In the genomic region with DNA sequence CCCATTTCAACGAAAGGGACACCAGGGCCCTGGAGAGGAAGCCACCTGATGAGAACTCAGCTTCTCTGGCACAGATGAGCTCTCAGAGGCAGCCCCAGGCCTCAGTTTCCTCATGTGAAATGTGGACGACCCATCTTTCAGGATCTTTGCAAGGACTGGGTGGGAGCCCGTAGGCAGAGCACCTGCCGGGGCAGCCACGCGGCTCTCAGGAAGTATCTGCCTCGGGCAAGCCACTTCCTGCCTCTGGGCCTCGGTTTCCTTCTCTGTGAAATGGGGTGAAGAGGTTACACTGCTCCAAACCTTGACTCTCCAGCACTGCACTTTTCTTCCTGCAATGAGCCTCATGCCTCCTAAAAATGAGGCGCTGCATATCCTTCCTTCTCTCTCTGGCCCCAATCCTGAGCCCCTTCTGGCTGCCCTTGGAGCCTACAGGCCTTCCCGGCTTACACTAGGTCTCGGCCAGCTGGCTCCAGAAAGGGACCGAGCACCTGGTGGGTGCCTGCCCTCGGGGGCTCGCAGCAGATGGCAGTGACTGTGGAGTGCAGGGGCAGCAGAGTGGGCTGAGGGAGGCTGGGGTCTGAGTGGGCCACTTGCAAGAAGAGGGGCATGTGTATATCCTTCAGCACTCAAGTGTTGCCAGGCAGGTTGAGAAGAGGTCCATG, we compare ENCODE assay signal across 11 cellular contexts. TPM values are rescaled to one million over a fixed set of nuclear protein-coding genes. Genes with fewer than 3 reads are reported as not detected.
A peak's percentile ranks its signal among the peaks of the same experiment; 100 is the strongest.
DNase-seq lines count a peak whose midpoint lies in the region; ATAC-seq and TF ChIP-seq lines count a peak whose summit lies in the region.
"Had no signal": no experiment of that assay in that cellular context is flagged by ENCODE, and none has a peak within 500 bp of the region (broad histone marks: within the 10 kb centered on the region; RNA-seq: fewer than 3 reads in every experiment).

No MANE protein-coding gene starts in this region.

- H3K4me3 ChIP-seq in Peyer's patch = peak overlapping the region in 1 of 4 donors; percentile 9
- H3K4me3 ChIP-seq in vagina = no peak overlapping the region
- H3K4me3 ChIP-seq: PC-9 had no signal

- H3K36me3 ChIP-seq in Peyer's patch = no peaks in the 10 kb centered on the region
- H3K36me3 ChIP-seq in vagina = no peaks in the 10 kb centered on the region
- H3K36me3 ChIP-seq: neutrophil had no signal

- H3K4me1 ChIP-seq in Peyer's patch (peaks cover 11 to 75% (median 34%) of the 10 kb centered on the region in 4 donors), vagina (peaks cover 90% of the 10 kb centered on the region)

- DNase-seq in activated CD8-positive, alpha-beta memory T cell treated with anti-CD3 and anti-CD28 coated beads, Interleukin-2, amount 50 U/mL, for 48 hours = peak; percentile 63
- no peak for DNase-seq in activated CD8-positive, alpha-beta memory T cell treated with anti-CD3 and anti-CD28 coated beads for 24 hours
- peak in 2 of 3 donors; percentile 57 to 80 for DNase-seq in Peyer's patch
- DNase-seq in cerebellar cortex (ENCODE audit: low spot score) = peak; percentile 22
- DNase-seq in retina = peak; percentile 32
- no peak for DNase-seq in vagina (ENCODE audit: extremely low spot score in 2 of 2)
- DNase-seq in NCI-H2029 (lab: John Stamatoyannopoulos, UW) = no peak
- DNase-seq in left cardiac atrium = no peak
- DNase-seq: NCI-H187 treated with DMSO at 0.1 percent for 48 hours, PC-9 had no signal

- TF ChIP-seq CTCF in Peyer's patch (IDR thresholded peaks at IDR 0.05) (no peak), vagina (IDR thresholded peaks at IDR 0.05) (no peak)

- no peak for TF ChIP-seq POLR2A in Peyer's patch (IDR thresholded peaks at IDR 0.05)
- TF ChIP-seq POLR2A in vagina (IDR thresholded peaks at IDR 0.05) = no peak

- H3K27me3 ChIP-seq in Peyer's patch (peaks cover 0 to 2% of the 10 kb centered on the region in 2 donors), vagina (no peaks in the 10 kb centered on the region)

- H3K27ac ChIP-seq in Peyer's patch (peak overlapping the region in 3 of 4 donors; percentile 16 to 64 (median 16)), vagina (no peak overlapping the region)
- H3K27ac ChIP-seq: neutrophil, PC-9 had no signal

- ATAC-seq in left cardiac atrium = no peak

- intact Hi-C loops in vagina (cut with DNase I) (no loop called here), left cardiac atrium (cut with DNase I) (no loop called here)

- H3K9me3 ChIP-seq in Peyer's patch = no peaks in the 10 kb centered on the region
- H3K9me3 ChIP-seq in vagina = no peaks in the 10 kb centered on the region
- H3K9me3 ChIP-seq: neutrophil had no signal

RNA-seq across cellular contexts. Expression of gene SSBP4, which starts 3.5 kb away (rescaled TPM):
- total RNA-seq in Peyer's patch (10 to 100 TPM; 34.0 to 85.8 (median 39.9) TPM), vagina (72.7 TPM), left cardiac atrium (10 to 100 TPM; 37.4 to 49.3 TPM)

RNA-seq across cellular contexts. Expression of gene ISYNA1, which starts 15.3 kb away (rescaled TPM):
- total RNA-seq in Peyer's patch = 10 to 100 TPM in 3 of 4 donors, 1 to 10 TPM in 1; 5.3 to 26.4 (median 14.0) TPM
- total RNA-seq in vagina = 57.5 TPM
- 10 to 100 TPM; 29.2 to 44.6 TPM for total RNA-seq in left cardiac atrium

RNA-seq across cellular contexts. Expression of gene LRRC25, which starts 25.2 kb away (rescaled TPM):
- total RNA-seq in Peyer's patch = 1 to 10 TPM; 2.5 to 4.2 (median 3.6) TPM
- total RNA-seq in vagina = 3.9 TPM
- total RNA-seq in left cardiac atrium = 1 to 10 TPM; 4.9 to 8.7 TPM
- total RNA-seq: PC-9 had no signal

RNA-seq across cellular contexts. Expression of gene GDF15, which starts 36.7 kb away (rescaled TPM):
- total RNA-seq in Peyer's patch (10 to 100 TPM in 1 of 4 donors, 1 to 10 TPM in 3; 6.8 to 11.6 (median 9.0) TPM), vagina (25.5 TPM), left cardiac atrium (1 to 10 TPM in 1 of 2 donors, under 1 TPM in 1; 0.50 to 1.5 TPM)

Comparison
In these comparisons a context has a peak if more than half of its experiments do, and no peak if none do; other contexts are left out.
1. DNase-seq: peak in activated CD8-positive, alpha-beta memory T cell treated with anti-CD3 and anti-CD28 coated beads, Interleukin-2, amount 50 U/mL, for 48 hours (single experiment), Peyer's patch (2 of 3), cerebellar cortex (single experiment) and retina (single experiment); none in activated CD8-positive, alpha-beta memory T cell treated with anti-CD3 and anti-CD28 coated beads for 24 hours (single experiment), vagina (0 of 2), NCI-H2029 (single experiment) and left cardiac atrium (single experiment).